ENCODE assay signal across 9 cellular contexts in the genomic region with DNA sequence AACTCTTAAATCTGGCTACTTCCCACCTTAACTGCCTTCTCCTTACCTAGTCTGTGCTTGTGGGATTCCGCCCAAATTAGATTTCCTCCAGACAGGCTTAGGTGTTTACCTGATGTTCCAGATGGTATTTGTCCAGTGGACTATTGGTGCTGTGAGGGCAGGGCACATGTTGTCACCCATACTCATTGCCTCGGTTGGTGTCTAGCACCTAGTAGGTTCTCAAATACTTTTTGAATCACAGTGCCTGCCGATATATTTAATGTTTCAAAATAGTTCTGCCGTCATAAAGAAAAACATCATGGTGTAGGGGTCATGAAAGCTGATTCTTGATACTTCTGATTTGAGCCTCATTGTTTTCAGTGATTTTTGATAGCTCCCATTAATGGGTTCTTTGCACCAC. TPM values are rescaled to one million over a fixed set of nuclear protein-coding genes. Genes with fewer than 3 reads are reported as not detected.
DNase-seq lines count a peak whose midpoint lies in the region; ATAC-seq and TF ChIP-seq lines count a peak whose summit lies in the region.
"Had no signal": no experiment of that assay in that cellular context is flagged by ENCODE, and none has a peak within 500 bp of the region (broad histone marks: within the 10 kb centered on the region; RNA-seq: fewer than 3 reads in every experiment).

No MANE protein-coding gene starts in this region.

- H3K9me3 ChIP-seq in H9 (ENCODE audit: control insufficient read depth, low read depth, low read length): no peaks in the 10 kb centered on the region
- no peaks in the 10 kb centered on the region for H3K9me3 ChIP-seq in gastroesophageal sphincter
- H3K9me3 ChIP-seq in skeletal muscle tissue (ENCODE audit: control insufficient read depth in 3 of 3, low read length in 3 of 3): no peaks in the 10 kb centered on the region

- no peak overlapping the region for H2BK12ac ChIP-seq in H9 (ENCODE audit: insufficient read length, low read depth, low read length)

- no peak overlapping the region for H3K18ac ChIP-seq in H9 (ENCODE audit: insufficient read length, low read depth, low read length)

- peak overlapping the region; percentile 91 to 100 (median 99) for H3K27ac Mint-ChIP-seq in H9

- H3T11ph ChIP-seq in H9 (ENCODE audit: low read length): no peak overlapping the region

- H3K27ac ChIP-seq in H9 (ENCODE audit: insufficient read length, low read depth, low read length): no peak overlapping the region
- H3K27ac ChIP-seq in gastroesophageal sphincter: peak overlapping the region; percentile 82 to 99 (median 97)
- peak overlapping the region; percentile 99 for H3K27ac ChIP-seq in skeletal muscle tissue (ENCODE audit: low read depth, low read length)

- no peak overlapping the region for H2AFZ ChIP-seq in H9 (ENCODE audit: low read length)

- H4K91ac ChIP-seq in H9 (ENCODE audit: insufficient read length, low read depth, low read length): no peak overlapping the region

- peaks cover under 1% of the 10 kb centered on the region for H3K4me1 ChIP-seq in H9 (ENCODE audit: insufficient read depth, low read length)
- peaks cover 6 to 77% (median 33%) of the 10 kb centered on the region in 3 donors for H3K4me1 ChIP-seq in gastroesophageal sphincter
- peaks cover 61 to 66% (median 64%) of the 10 kb centered on the region in 3 donors for H3K4me1 ChIP-seq in skeletal muscle tissue (ENCODE audit: control insufficient read depth in 3 of 3, insufficient read depth in 3 of 3, low read length in 3 of 3)

- peaks cover 59 to 60% of the 10 kb centered on the region in 2 experiments for H3K4me1 Mint-ChIP-seq in H9

- H3K4me3 Mint-ChIP-seq in H9: peak overlapping the region; percentile 100

- H2BK20ac ChIP-seq in H9 (ENCODE audit: low read depth, low read length, poor library complexity, severe bottlenecking): no peak overlapping the region

- no peak overlapping the region for H3K14ac ChIP-seq in H9 (ENCODE audit: insufficient read depth, low read length)

- H3K56ac ChIP-seq in H9 (ENCODE audit: insufficient read length, low read depth, low read length): no peak overlapping the region

- H3K36me3 Mint-ChIP-seq in H9 (ENCODE audit: insufficient read depth in 1 of 3, low read depth in 3 of 3): peaks cover 4 to 25% (median 21%) of the 10 kb centered on the region in 3 experiments; a peak in 6 of 7 replicates

- TF ChIP-seq POLR2A in gastroesophageal sphincter (IDR thresholded peaks at IDR 0.05): no peak

- H3K36me3 ChIP-seq in gastroesophageal sphincter: no peaks in the 10 kb centered on the region
- no peaks in the 10 kb centered on the region for H3K36me3 ChIP-seq in skeletal muscle tissue (ENCODE audit: control insufficient read depth in 3 of 3, insufficient read depth in 3 of 3, low read length in 3 of 3)

- H3K4me3 ChIP-seq in WI38 (ENCODE audit: low read depth, low read length) (peak overlapping the region; percentile 81), gastroesophageal sphincter (peak overlapping the region; percentile 54 to 94), skeletal muscle tissue (ENCODE audit: low read length in 3 of 3) (peak overlapping the region; percentile 90 to 96 (median 95))

- no CpG with 5 or more reads among the region's 4 CpGs for WGBS in H9 (ENCODE audit: extremely low coverage, insufficient read length, low lambda C conversion rate)
- 4 to 9% methylated on average over 4 of the region's 4 CpGs for WGBS in gastroesophageal sphincter (ENCODE audit: low coverage in 1 of 2), 2 donors

- no peaks in the 10 kb centered on the region for H3K79me1 ChIP-seq in H9 (ENCODE audit: insufficient read depth, low read depth, low read length, poor library complexity, severe bottlenecking)

- TF ChIP-seq EP300 in gastroesophageal sphincter (IDR thresholded peaks at IDR 0.05): no peak

- no peaks in the 10 kb centered on the region for H3K27me3 Mint-ChIP-seq in H9 (ENCODE audit: low read depth)

- H3K27me3 ChIP-seq in H9 (ENCODE audit: insufficient read depth, low read length): no peaks in the 10 kb centered on the region
- no peaks in the 10 kb centered on the region for H3K27me3 ChIP-seq in gastroesophageal sphincter
- H3K27me3 ChIP-seq in skeletal muscle tissue (ENCODE audit: control insufficient read depth in 3 of 3, insufficient read depth in 3 of 3, low read length in 3 of 3): no peaks in the 10 kb centered on the region

- peaks cover 73% of the 10 kb centered on the region for H3K79me2 ChIP-seq in H9 (ENCODE audit: insufficient read depth, low read length)

- DNase-seq in H9: no peak
- DNase-seq in NCI-H1694 (lab: John Stamatoyannopoulos, UW): no peak
- DNase-seq in 8988T: no peak
- DNase-seq in activated gamma-delta T cell (lab: John Stamatoyannopoulos, UW): no peak
- DNase-seq in HT-29 (ENCODE audit: low spot score): no peak
- DNase-seq: activated CD8-positive, alpha-beta memory T cell treated with anti-CD3 and anti-CD28 coated beads, Interleukin-2, amount 50 U/mL, for 48 hours had no signal

- H3K23me2 ChIP-seq in H9 (ENCODE audit: insufficient read length, low read depth, low read length, poor library complexity, severe bottlenecking): peaks cover 9% of the 10 kb centered on the region

- peak overlapping the region; percentile 95 for H3K4me2 ChIP-seq in H9 (ENCODE audit: insufficient read depth, insufficient read length, low read length)

- no peaks in the 10 kb centered on the region; a peak in 1 of 5 replicates for H3K9me3 Mint-ChIP-seq in H9

- no peak overlapping the region for H2AK5ac ChIP-seq in H9 (ENCODE audit: insufficient read length, low read length)

- H4K8ac ChIP-seq in H9 (replicated peaks; ENCODE audit: insufficient read length, low read depth, low read length): no peak overlapping the region

- H2BK15ac ChIP-seq in H9 (ENCODE audit: low read depth, low read length): no peak overlapping the region

- H4K5ac ChIP-seq in H9 (ENCODE audit: insufficient read length, low read depth, low read length): no peak overlapping the region

- no peak overlapping the region for H2BK5ac ChIP-seq in H9 (ENCODE audit: insufficient read length, low read length)

- no peak overlapping the region for H3K4ac ChIP-seq in H9 (ENCODE audit: low read depth, low read length)

- H4K20me1 ChIP-seq in H9 (ENCODE audit: control insufficient read depth, insufficient read depth, insufficient read length): no peaks in the 10 kb centered on the region

- H3K9ac ChIP-seq in H9 (ENCODE audit: extremely low read depth, insufficient read length, low read length) (peak overlapping the region; percentile 98), skeletal muscle tissue (ENCODE audit: low read depth in 1 of 3, low read length in 3 of 3) (peak overlapping the region; percentile 93 to 97 (median 94))

- no peak for TF ChIP-seq CTCF in H9 (conservative IDR thresholded peaks at IDR 0.05)
- TF ChIP-seq CTCF in WI38 (IDR thresholded peaks at IDR 0.05; ENCODE audit: low read depth, low read length): no peak
- no peak for TF ChIP-seq CTCF in gastroesophageal sphincter (IDR thresholded peaks at IDR 0.05)

- H3K23ac ChIP-seq in H9 (ENCODE audit: insufficient read length, low read depth, low read length): no peak overlapping the region

- no peak overlapping the region for H2BK120ac ChIP-seq in H9 (ENCODE audit: low read depth, low read length, poor library complexity, severe bottlenecking)

- no peak for ATAC-seq in gastroesophageal sphincter

RNA-seq across cellular contexts. Expression of gene SEPTIN2, which starts 1.1 kb away (rescaled TPM):
- total RNA-seq in H9 (2021): 385 and 399 TPM in 2 replicates
- total RNA-seq in gastroesophageal sphincter: 100 to 1,000 TPM; 317 to 360 (median 330) TPM
- 291 TPM for total RNA-seq in skeletal muscle tissue
- 139 and 164 TPM in 2 replicates for total RNA-seq in HT-29 (2014; rRNA removed; shearing (Covaris generic))

RNA-seq across cellular contexts. Expression of gene HDLBP, which starts 1.4 kb away (rescaled TPM):
- total RNA-seq in H9 (2021): 340 and 364 TPM in 2 replicates
- total RNA-seq in gastroesophageal sphincter: 100 to 1,000 TPM; 279 to 367 (median 295) TPM
- 473 TPM for total RNA-seq in skeletal muscle tissue
- 461 and 493 TPM in 2 replicates for total RNA-seq in HT-29 (2014; rRNA removed; shearing (Covaris generic))

RNA-seq across cellular contexts. Expression of gene FARP2, which starts 39.3 kb away (rescaled TPM):
- 31.0 and 33.9 TPM in 2 replicates for total RNA-seq in H9 (2021)
- total RNA-seq in gastroesophageal sphincter: 10 to 100 TPM; 27.6 to 44.0 (median 35.9) TPM
- 21.9 TPM for total RNA-seq in skeletal muscle tissue
- 53.7 and 54.1 TPM in 2 replicates for total RNA-seq in HT-29 (2014; rRNA removed; shearing (Covaris generic))
